Comparison of ENCODE assay signal across 8 cellular contexts in the genomic region with DNA sequence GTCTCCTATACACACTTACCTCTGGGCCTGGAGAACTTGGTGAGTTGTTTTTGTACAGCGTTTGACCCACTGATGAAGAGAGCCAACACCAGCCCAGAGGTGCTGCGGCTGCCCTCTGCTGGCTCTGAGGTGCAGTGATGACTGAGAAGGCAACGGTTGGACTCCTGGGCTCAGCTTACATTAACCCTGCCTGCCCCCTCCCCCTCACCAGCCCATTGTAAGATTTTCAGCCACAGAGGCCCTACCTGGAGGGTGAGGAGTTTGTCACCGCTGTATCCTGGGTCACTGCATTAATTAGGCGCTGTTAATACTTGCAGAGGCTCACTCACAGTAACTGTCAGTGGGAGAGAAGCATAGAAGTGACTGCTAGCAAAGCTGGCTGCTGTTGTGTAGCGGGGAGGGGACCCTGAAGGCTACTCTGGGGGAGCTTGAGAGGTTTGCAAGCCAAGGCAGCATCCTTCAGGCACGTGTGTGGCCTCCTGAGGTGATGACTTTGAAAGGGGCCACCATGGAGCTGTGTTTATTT. TPM values are rescaled to one million over a fixed set of nuclear protein-coding genes. Genes with fewer than 3 reads are reported as not detected.
DNase-seq lines count a peak whose midpoint lies in the region; ATAC-seq, FAIRE-seq and TF ChIP-seq lines count a peak whose summit lies in the region.

No MANE protein-coding gene starts in this region.

- no peak overlapping the region for H3K4me2 ChIP-seq in KMS-11

- intact Hi-C loops in right cardiac atrium (cut with DNase I) (loop anchor here (5.0 to 10.0 kb wide), 2 partner anchors 89 to 91 kb away; no protein-coding TSS in a partner anchor), sigmoid colon (cut with DNase I) (loop anchor here (1.0 to 5.0 kb wide), 3 partner anchors 52 to 151 kb away; partner anchors contain the start of gene RRP12)

- H3K9me3 ChIP-seq in right cardiac atrium (ENCODE audit: control insufficient read depth, low read length) (no peaks in the 10 kb centered on the region), sigmoid colon (no peaks in the 10 kb centered on the region)

- TF ChIP-seq POLR2A in sigmoid colon (IDR thresholded peaks at IDR 0.05): no peak

- H3K4me1 ChIP-seq in KMS-11 (ENCODE audit: low read depth, poor library complexity, severe bottlenecking): peaks cover 9% of the 10 kb centered on the region
- peaks cover 12% of the 10 kb centered on the region for H3K4me1 ChIP-seq in right cardiac atrium (ENCODE audit: control insufficient read depth, insufficient read depth, low read length)
- H3K4me1 ChIP-seq in sigmoid colon: peaks cover 0 to 21% (median 11%) of the 10 kb centered on the region in 4 donors

- H3K4me1 Mint-ChIP-seq in T-cell: peaks cover 0 to 5% (median 4%) of the 10 kb centered on the region in 3 donors

- H3K27ac Mint-ChIP-seq in T-cell: no peak overlapping the region

- 20% methylated on average over 7 of the region's 7 CpGs for WGBS in right cardiac atrium
- WGBS in sigmoid colon, 2 donors: 19 to 20% methylated on average over 7 of the region's 7 CpGs

- no peaks in the 10 kb centered on the region for H3K27me3 ChIP-seq in KMS-11 (ENCODE audit: insufficient read depth, low read depth)
- H3K27me3 ChIP-seq in right cardiac atrium (ENCODE audit: control insufficient read depth, insufficient read depth): no peaks in the 10 kb centered on the region
- H3K27me3 ChIP-seq in sigmoid colon: no peaks in the 10 kb centered on the region

- no peaks in the 10 kb centered on the region for H3K9me3 Mint-ChIP-seq in T-cell

- TF ChIP-seq CTCF in GM13977 (IDR thresholded peaks at IDR 0.05; ENCODE audit: extremely low read depth, insufficient read depth, missing control alignments) (peak; percentile 75), KMS-11 (conservative IDR thresholded peaks at IDR 0.05; ENCODE audit: low read depth, low read length) (peak; percentile 64), sigmoid colon (IDR thresholded peaks at IDR 0.05) (peak; percentile 75 to 90 (median 78))

- DNase-seq in GM13977 (ENCODE audit: low spot score) (no peak), T-cell (peak in 32 of 34 experiments; percentile 3 to 63 (median 35)), amniotic epithelial cell (ENCODE audit: low read depth) (peak; percentile 64), right cardiac atrium (peak; percentile 68 to 92 (median 84)), sigmoid colon (peak; percentile 82), GM19240 (ENCODE audit: insufficient read length, low spot score) (no peak)

- no peak for TF ChIP-seq EP300 in sigmoid colon (IDR thresholded peaks at IDR 0.05)

- H3K27ac ChIP-seq in KMS-11 (no peak overlapping the region), right cardiac atrium (ENCODE audit: low read length) (no peak overlapping the region), sigmoid colon (no peak overlapping the region)

- CTCF ChIA-PET in T-cell (lab: Charles Lee): interaction anchor here (0.6 to 1.8 kb wide), 7 partner anchors 32 to 144 kb away, joined by 3 to 5 read pairs (median 4); no protein-coding TSS in a partner anchor

- peak overlapping the region; percentile 27; the same call in 1 of the 2 replicates for H2AFZ ChIP-seq in KMS-11 (ENCODE audit: low read depth)

- peak; percentile 84 to 92 (median 88) for ATAC-seq in T-cell (replicated peaks in 1 of 4)
- ATAC-seq in right cardiac atrium: peak; percentile 91

- H3K4me3 ChIP-seq in KMS-11 (IDR thresholded peaks at IDR 0.05; ENCODE audit: insufficient read depth, low read depth, low read length) (no peak overlapping the region), right cardiac atrium (ENCODE audit: low read length) (no peak overlapping the region), sigmoid colon (no peak overlapping the region)

- no peaks in the 10 kb centered on the region for H3K27me3 Mint-ChIP-seq in T-cell

- H3K36me3 Mint-ChIP-seq in T-cell: no peaks in the 10 kb centered on the region

- in situ Hi-C loops in GM13977 (cut with MboI; ENCODE audit: low pct_unique_long_range_greater_than_20kb, low sequenced_read_pairs, unreplicated experiment): no loop called here

- no peak overlapping the region for H3K9ac ChIP-seq in KMS-11

- no peak overlapping the region for H3K4me3 Mint-ChIP-seq in T-cell

- peak; percentile 59 for FAIRE-seq in A204.1 (lab: Jason Lieb, UNC)

- H3K36me3 ChIP-seq in KMS-11 (ENCODE audit: insufficient read depth) (no peaks in the 10 kb centered on the region), sigmoid colon (no peaks in the 10 kb centered on the region)

- no peaks in the 10 kb centered on the region for H4K20me1 ChIP-seq in KMS-11 (ENCODE audit: insufficient read depth)

- POLR2A ChIA-PET in T-cell (lab: Charles Lee): interaction anchor here in 1 of 2 donors (0.7 kb wide), 1 partner anchor 146 kb away, joined by 5 read pairs; no protein-coding TSS in a partner anchor

- H3K79me2 ChIP-seq in KMS-11 (ENCODE audit: insufficient read depth, low read depth): no peaks in the 10 kb centered on the region

RNA-seq across cellular contexts. Expression of gene ANKRD2, which starts 18.9 kb away (rescaled TPM):
- total RNA-seq in T-cell (under 1 TPM in 1 of 5 donors, not detected in 4; 0.35 TPM), right cardiac atrium (10 to 100 TPM in 3 of 4 donors, 1 to 10 TPM in 1; 9.9 to 19.3 (median 17.8) TPM), sigmoid colon (under 1 TPM in 1 of 4 donors, not detected in 3; 0.49 TPM)
- polyA plus RNA-seq in right cardiac atrium (67.6 TPM), sigmoid colon (1 to 10 TPM in 1 of 3 donors, under 1 TPM in 1, not detected in 1; 0.31 to 1.2 TPM)

RNA-seq across cellular contexts. Expression of gene HOGA1, which starts 30.6 kb away (rescaled TPM):
- total RNA-seq in T-cell (under 1 TPM in 1 of 5 donors, not detected in 4; 0.18 TPM), right cardiac atrium (10 to 100 TPM in 3 of 4 donors, 1 to 10 TPM in 1; 4.4 to 13.4 (median 11.7) TPM), sigmoid colon (under 1 TPM in 1 of 4 donors, not detected in 3; 0.71 TPM)
- polyA plus RNA-seq in right cardiac atrium (15.0 TPM), sigmoid colon (1 to 10 TPM in 1 of 3 donors, under 1 TPM in 1, not detected in 1; 0.26 to 1.2 TPM)

RNA-seq across cellular contexts. Expression of gene C10orf62, which starts 35.9 kb away (rescaled TPM):
- not detected for total RNA-seq in T-cell
- under 1 TPM in 3 of 4 donors, not detected in 1; 0.25 to 0.76 (median 0.31) TPM for total RNA-seq in right cardiac atrium
- polyA plus RNA-seq in right cardiac atrium: 0.20 TPM
- not detected for total RNA-seq in sigmoid colon
- polyA plus RNA-seq in sigmoid colon: not detected

RNA-seq across cellular contexts. Expression of gene UBTD1, which starts 54.9 kb away (rescaled TPM):
- 1 to 10 TPM; 1.0 to 2.4 (median 1.9) TPM for total RNA-seq in T-cell
- 10 to 100 TPM; 24.8 to 27.6 (median 25.8) TPM for total RNA-seq in right cardiac atrium
- 42.1 TPM for polyA plus RNA-seq in right cardiac atrium
- 1 to 10 TPM; 4.3 to 7.9 (median 7.4) TPM for total RNA-seq in sigmoid colon
- 1 to 10 TPM; 2.3 to 5.9 (median 5.4) TPM for polyA plus RNA-seq in sigmoid colon

RNA-seq across cellular contexts. Expression of gene MMS19, which starts 55.4 kb away (rescaled TPM):
- total RNA-seq in T-cell (100 to 1,000 TPM in 2 of 5 donors, 10 to 100 TPM in 3; 73.8 to 106 (median 93.7) TPM), right cardiac atrium (10 to 100 TPM; 32.8 to 40.0 (median 36.8) TPM), sigmoid colon (10 to 100 TPM; 37.9 to 79.8 (median 57.9) TPM)
- polyA plus RNA-seq in right cardiac atrium (33.7 TPM), sigmoid colon (10 to 100 TPM; 29.4 to 48.9 (median 34.2) TPM)

Comparison
In these comparisons a context has a peak if more than half of its experiments do, and no peak if none do; other contexts are left out.
1. DNase-seq: peak in T-cell (32 of 34), amniotic epithelial cell (single experiment), right cardiac atrium (3 of 3) and sigmoid colon (single experiment); none in GM13977 (single experiment) and GM19240 (single experiment).
2. RNA of gene ANKRD2, which starts 18.9 kb away (total RNA-seq): 9.9 to 19.3 TPM in right cardiac atrium; 0.49 TPM in sigmoid colon and 0.35 TPM in T-cell; every median in the first group is over 4 times any median in the second.
3. Peak in every context shown above with its lines, with median percentiles within 50 percentile points of each other: CTCF ChIP-seq.